ENCODE assay signal across 8 cellular contexts in the genomic region with DNA sequence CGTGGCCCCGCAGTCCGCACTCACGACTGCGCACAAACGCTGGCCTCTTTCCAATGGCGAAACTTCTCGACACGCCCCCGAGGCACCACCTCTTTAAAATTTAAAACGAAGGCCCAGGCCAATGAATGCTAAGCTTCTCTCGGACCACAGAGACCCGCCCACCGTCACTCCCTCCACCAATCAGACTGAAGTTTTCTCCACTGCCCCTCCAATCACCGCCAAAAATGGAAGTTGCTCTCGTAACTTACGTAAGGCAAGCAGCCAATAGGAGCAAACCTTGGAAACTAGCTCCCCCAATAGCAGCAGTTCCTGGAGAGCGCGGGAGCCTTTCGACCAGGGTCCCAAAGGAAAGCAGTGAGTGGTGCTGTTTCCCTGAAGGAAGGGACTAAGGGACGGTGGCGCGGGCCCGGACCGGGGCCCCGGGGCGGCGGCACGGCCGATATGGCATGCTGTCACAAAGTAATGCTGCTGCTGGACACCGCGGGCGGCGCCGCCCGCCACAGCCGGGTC.
DNase-seq lines count a peak whose midpoint lies in the region; ATAC-seq lines count a peak whose summit lies in the region.

A gene with protein sequence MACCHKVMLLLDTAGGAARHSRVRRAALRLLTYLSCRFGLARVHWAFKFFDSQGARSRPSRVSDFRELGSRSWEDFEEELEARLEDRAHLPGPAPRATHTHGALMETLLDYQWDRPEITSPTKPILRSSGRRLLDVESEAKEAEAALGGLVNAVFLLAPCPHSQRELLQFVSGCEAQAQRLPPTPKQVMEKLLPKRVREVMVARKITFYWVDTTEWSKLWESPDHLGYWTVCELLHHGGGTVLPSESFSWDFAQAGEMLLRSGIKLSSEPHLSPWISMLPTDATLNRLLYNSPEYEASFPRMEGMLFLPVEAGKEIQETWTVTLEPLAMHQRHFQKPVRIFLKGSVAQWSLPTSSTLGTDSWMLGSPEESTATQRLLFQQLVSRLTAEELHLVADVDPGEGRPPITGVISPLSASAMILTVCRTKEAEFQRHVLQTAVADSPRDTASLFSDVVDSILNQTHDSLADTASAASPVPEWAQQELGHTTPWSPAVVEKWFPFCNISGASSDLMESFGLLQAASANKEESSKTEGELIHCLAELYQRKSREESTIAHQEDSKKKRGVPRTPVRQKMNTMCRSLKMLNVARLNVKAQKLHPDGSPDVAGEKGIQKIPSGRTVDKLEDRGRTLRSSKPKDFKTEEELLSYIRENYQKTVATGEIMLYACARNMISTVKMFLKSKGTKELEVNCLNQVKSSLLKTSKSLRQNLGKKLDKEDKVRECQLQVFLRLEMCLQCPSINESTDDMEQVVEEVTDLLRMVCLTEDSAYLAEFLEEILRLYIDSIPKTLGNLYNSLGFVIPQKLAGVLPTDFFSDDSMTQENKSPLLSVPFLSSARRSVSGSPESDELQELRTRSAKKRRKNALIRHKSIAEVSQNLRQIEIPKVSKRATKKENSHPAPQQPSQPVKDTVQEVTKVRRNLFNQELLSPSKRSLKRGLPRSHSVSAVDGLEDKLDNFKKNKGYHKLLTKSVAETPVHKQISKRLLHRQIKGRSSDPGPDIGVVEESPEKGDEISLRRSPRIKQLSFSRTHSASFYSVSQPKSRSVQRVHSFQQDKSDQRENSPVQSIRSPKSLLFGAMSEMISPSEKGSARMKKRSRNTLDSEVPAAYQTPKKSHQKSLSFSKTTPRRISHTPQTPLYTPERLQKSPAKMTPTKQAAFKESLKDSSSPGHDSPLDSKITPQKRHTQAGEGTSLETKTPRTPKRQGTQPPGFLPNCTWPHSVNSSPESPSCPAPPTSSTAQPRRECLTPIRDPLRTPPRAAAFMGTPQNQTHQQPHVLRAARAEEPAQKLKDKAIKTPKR (N-terminal part only) (plus strand): TSS at position 324 of the 510 bp plus-strand sequence. CDS start 118 bp downstream, at position 442.

- H3K9me3 Mint-ChIP-seq in central memory CD8-positive, alpha-beta T cell = no peaks in the 10 kb centered on the region

- H3K4me1 Mint-ChIP-seq in central memory CD8-positive, alpha-beta T cell = peaks cover 10% of the 10 kb centered on the region

- DNase-seq in AG20443 (ENCODE audit: low spot score) (peak; percentile 96), NCI-H446 (lab: John Stamatoyannopoulos, UW) (peak; percentile 96 to 99), islet precursor cell (peak; percentile 99)
- DNase-seq in activated CD4-positive, CD25-positive, alpha-beta regulatory T cell (lab: John Stamatoyannopoulos, UW) = peak; percentile 77 to 86 (median 84)
- peak; percentile 85 to 96 for DNase-seq in central memory CD8-positive, alpha-beta T cell (ENCODE audit: low spot score in 2 of 2)
- DNase-seq in stimulated activated CD4-positive, alpha-beta T cell treated with anti-CD3 and anti-CD28 coated beads, Interleukin-12 subunit alpha, Interleukin-12 subunit beta, amount 100 ng/mL, for 48 hours (ENCODE audit: low read depth in 2 of 3, low spot score in 1 of 3) = peak; percentile 90 to 95 (median 94)

- no peak within 1 kb of the TSS for H3K27ac Mint-ChIP-seq in central memory CD8-positive, alpha-beta T cell (ENCODE audit: low read depth)

- peaks cover 6% of the 10 kb centered on the region for H3K36me3 Mint-ChIP-seq in central memory CD8-positive, alpha-beta T cell (ENCODE audit: insufficient read depth)

- peak; percentile 96 for ATAC-seq in GM19043 (IDR thresholded peaks at IDR 0.05; ENCODE audit: low read depth, unreplicated experiment)
- ATAC-seq in HG03354 (IDR thresholded peaks at IDR 0.05; ENCODE audit: poor library complexity, severe bottlenecking, unreplicated experiment) = peak; percentile 96
- ATAC-seq in central memory CD8-positive, alpha-beta T cell (replicated peaks; ENCODE audit: extremely low read depth, poor library complexity, severe bottlenecking) = peak; percentile 99

- peak within 1 kb of the TSS; percentile 68 for H3K4me3 Mint-ChIP-seq in central memory CD8-positive, alpha-beta T cell

- H3K27me3 Mint-ChIP-seq in central memory CD8-positive, alpha-beta T cell = peaks cover 13% of the 10 kb centered on the region

Comparison
In these comparisons a context has a peak if more than half of its experiments do, and no peak if none do; other contexts are left out.
1. Peak in every context shown above with its lines: DNase-seq and ATAC-seq.